Comparison of ENCODE assay signal across 2 cellular contexts in genomic region chr10:43390791-43391190, GRCh38.
TF ChIP-seq lines count a peak whose summit lies in the region.

No MANE protein-coding gene starts in this region.

TF ChIP-seq in A549, 52 proteins besides CTCF, POLR2A, EP300 and RAD21:
- TF ChIP-seq SMC3 (IDR thresholded peaks at IDR 0.05) (peak; percentile 32), CEBPB (IDR thresholded peaks at IDR 0.05) (peak in 1 of 2 experiments; percentile 48; a peak in 1 of 4 replicates), MAX (IDR thresholded peaks at IDR 0.05) (no peak), ELK1 (IDR thresholded peaks at IDR 0.05; ENCODE audit: low read depth, low read length) (no peak)
TF ChIP-seq in A549: peak in this region for 2.

TF ChIP-seq in GM23338, 12 proteins besides CTCF, POLR2A, EP300 and RAD21:
- no peak for TF ChIP-seq EZH2 (IDR thresholded peaks at IDR 0.05; ENCODE audit: low read depth, unreplicated experiment)
- TF ChIP-seq ETS1 (IDR thresholded peaks at IDR 0.05): no peak
- TF ChIP-seq REST (IDR thresholded peaks at IDR 0.05; ENCODE audit: unreplicated experiment): no peak
- no peak for TF ChIP-seq EZH2phosphoT487 (IDR thresholded peaks at IDR 0.05; ENCODE audit: unreplicated experiment)
- TF ChIP-seq JUNB (IDR thresholded peaks at IDR 0.05; ENCODE audit: unreplicated experiment): no peak
- TF ChIP-seq CREB1 (CRISPR knock-in tag; IDR thresholded peaks at IDR 0.05; ENCODE audit: low read depth): no peak
- TF ChIP-seq ZNF462 (CRISPR knock-in tag; IDR thresholded peaks at IDR 0.05): no peak
- TF ChIP-seq NANOG (IDR thresholded peaks at IDR 0.05; ENCODE audit: borderline replicate concordance): no peak
- TF ChIP-seq STAT1 (IDR thresholded peaks at IDR 0.05; ENCODE audit: unreplicated experiment): no peak
- no peak for TF ChIP-seq POLR2AphosphoS5 (IDR thresholded peaks at IDR 0.05; ENCODE audit: low read depth)
TF ChIP-seq in GM23338: peak in this region for 0.
